ENCODE assay signal across 13 cellular contexts in genomic region chr20:58102744-58103516, GRCh38.
A peak's percentile ranks its signal among the peaks of the same experiment; 100 is the strongest.
DNase-seq lines count a peak whose midpoint lies in the region; ATAC-seq and TF ChIP-seq lines count a peak whose summit lies in the region.
"Had no signal": no experiment of that assay in that cellular context is flagged by ENCODE, and none has a peak within 500 bp of the region (broad histone marks: within the 10 kb centered on the region; RNA-seq: fewer than 3 reads in every experiment).

No MANE protein-coding gene starts in this region.

- no peak overlapping the region for H2AFZ ChIP-seq in PC-9

- no TSS peak for BruUV-seq in PC-9 (replicated peaks; lab: Mats Ljungman, UMichigan)

- H3K9me2 ChIP-seq in PC-9 (ENCODE audit: insufficient read depth) = no peaks in the 10 kb centered on the region

- H3K27me3 ChIP-seq in PC-9 (ENCODE audit: insufficient read depth, low read depth) = no peaks in the 10 kb centered on the region

- DNase-seq in activated CD4-positive, alpha-beta T cell treated with anti-CD3 and anti-CD28 coated beads for 36 hours = peak; percentile 69
- no peak for DNase-seq in activated CD4-positive, alpha-beta T cell treated with anti-CD3 and anti-CD28 coated beads, Interleukin-2, amount 50 U/mL, for 1 hour
- DNase-seq in PC-9 (peak; percentile 64 to 81), epithelial cell of esophagus (ENCODE audit: low read depth) (peak; percentile 62), NCI-H2196 (lab: John Stamatoyannopoulos, UW; ENCODE audit: unreplicated experiment) (no peak)
- DNase-seq in stimulated activated CD8-positive, alpha-beta memory T cell treated with anti-CD3 and anti-CD28 coated beads, Interleukin-2, amount 100 ng/mL, for 48 hours (ENCODE audit: low read depth in 2 of 2) = peak; percentile 27 to 40
- no peak for DNase-seq in central memory CD4-positive, alpha-beta T cell
- DNase-seq: ACHN, RPMI8226, spleen had no signal

- H3K9me3 Mint-ChIP-seq in activated CD4-positive, alpha-beta T cell treated with anti-CD3 and anti-CD28 coated beads for 36 hours (ENCODE audit: low read depth) = no peaks in the 10 kb centered on the region
- H3K9me3 Mint-ChIP-seq: activated naive CD4-positive, alpha-beta T cell treated with anti-CD3 and anti-CD28 coated beads, Interleukin-2, amount 50 U/mL, for 24 hours had no signal

- peak overlapping the region; percentile 52 for H3K4me2 ChIP-seq in PC-9
- H3K4me2 ChIP-seq: KMS-11 had no signal

- POLR2A ChIA-PET in activated CD4-positive, alpha-beta T cell treated with anti-CD3 and anti-CD28 coated beads for 36 hours (lab: Charles Lee) = no interaction called here
- POLR2A ChIA-PET in PC-9 (lab: Charles Lee; ENCODE audit: unreplicated experiment) = interaction anchor here (0.6 to 0.7 kb wide), 2 partner anchors 397 to 1440 kb away, joined by 4 to 5 read pairs; no protein-coding TSS in a partner anchor

- H3K79me2 ChIP-seq in PC-9 (ENCODE audit: low read depth) = no peaks in the 10 kb centered on the region

- H3K36me3 ChIP-seq in PC-9 (ENCODE audit: low read depth) = no peaks in the 10 kb centered on the region
- H3K36me3 ChIP-seq: spleen had no signal

- H3K4me3 ChIP-seq in PC-9 (no peak overlapping the region), epithelial cell of esophagus (ENCODE audit: low read length) (no peak overlapping the region)
- H3K4me3 ChIP-seq: spleen had no signal

- ATAC-seq in activated CD4-positive, alpha-beta T cell treated with anti-CD3 and anti-CD28 coated beads for 36 hours = peak; percentile 93
- no peak for ATAC-seq in HG03045 (IDR thresholded peaks at IDR 0.05; ENCODE audit: unreplicated experiment)

- CTCF ChIA-PET in activated CD4-positive, alpha-beta T cell treated with anti-CD3 and anti-CD28 coated beads for 36 hours (lab: Charles Lee) = interaction anchor here (0.5 to 0.7 kb wide), 2 partner anchors 9 to 478 kb away, joined by 3 to 5 read pairs; no protein-coding TSS in a partner anchor
- CTCF ChIA-PET in PC-9 (lab: Charles Lee) = interaction anchor here (0.7 to 1.8 kb wide), 4 partner anchors 15 to 480 kb away, joined by 3 to 9 read pairs (median 5); no protein-coding TSS in a partner anchor

- intact Hi-C loops in activated CD4-positive, alpha-beta T cell treated with anti-CD3 and anti-CD28 coated beads for 36 hours (cut with DNase I, micrococcal nuclease) = no loop called here
- intact Hi-C loops in PC-9 (cut with micrococcal nuclease; ENCODE audit: unreplicated experiment) = loop anchor here (1.0 to 2.0 kb wide), 4 partner anchors 9 to 410 kb away; no protein-coding TSS in a partner anchor

- H3K36me3 Mint-ChIP-seq in activated CD4-positive, alpha-beta T cell treated with anti-CD3 and anti-CD28 coated beads for 36 hours (ENCODE audit: low read depth) = no peaks in the 10 kb centered on the region
- H3K36me3 Mint-ChIP-seq: activated naive CD4-positive, alpha-beta T cell treated with anti-CD3 and anti-CD28 coated beads, Interleukin-2, amount 50 U/mL, for 24 hours had no signal

- H3K4me1 Mint-ChIP-seq in activated CD4-positive, alpha-beta T cell treated with anti-CD3 and anti-CD28 coated beads for 36 hours = peaks cover 4% of the 10 kb centered on the region
- H3K4me1 Mint-ChIP-seq: activated naive CD4-positive, alpha-beta T cell treated with anti-CD3 and anti-CD28 coated beads, Interleukin-2, amount 50 U/mL, for 24 hours had no signal

- TF ChIP-seq CTCF in PC-9 (conservative IDR thresholded peaks at IDR 0.05) (no peak), epithelial cell of esophagus (IDR thresholded peaks at IDR 0.05; ENCODE audit: insufficient read depth, low read depth, low read length, missing control alignments) (no peak)

- peaks cover 23% of the 10 kb centered on the region for H3K4me1 ChIP-seq in PC-9 (replicated peaks; ENCODE audit: insufficient read depth)
- H3K4me1 ChIP-seq: spleen had no signal

- H3K9me3 ChIP-seq in PC-9 (ENCODE audit: insufficient read depth, low read depth) = peaks cover 10% of the 10 kb centered on the region
- H3K9me3 ChIP-seq: spleen had no signal

- peak overlapping the region; percentile 38; the same call in 1 of the 2 replicates for H3K27ac ChIP-seq in PC-9
- H3K27ac ChIP-seq: KMS-11, spleen had no signal

- H4K20me1 ChIP-seq in PC-9 (ENCODE audit: insufficient read depth) = no peaks in the 10 kb centered on the region

- peaks cover 28% of the 10 kb centered on the region for H3F3A ChIP-seq in PC-9 (ENCODE audit: insufficient read depth, low read depth)

- H3K27ac Mint-ChIP-seq in activated CD4-positive, alpha-beta T cell treated with anti-CD3 and anti-CD28 coated beads for 36 hours = no peak overlapping the region
- H3K27ac Mint-ChIP-seq: activated naive CD4-positive, alpha-beta T cell treated with anti-CD3 and anti-CD28 coated beads, Interleukin-2, amount 50 U/mL, for 24 hours had no signal

- no peak overlapping the region for H3K4me3 Mint-ChIP-seq in activated CD4-positive, alpha-beta T cell treated with anti-CD3 and anti-CD28 coated beads for 36 hours
- H3K4me3 Mint-ChIP-seq: activated naive CD4-positive, alpha-beta T cell treated with anti-CD3 and anti-CD28 coated beads, Interleukin-2, amount 50 U/mL, for 24 hours had no signal

- peaks cover 26% of the 10 kb centered on the region for H3K27me3 Mint-ChIP-seq in activated CD4-positive, alpha-beta T cell treated with anti-CD3 and anti-CD28 coated beads for 36 hours

Comparison
In these comparisons a context has a peak if more than half of its experiments do, and no peak if none do; other contexts are left out.
1. DNase-seq: peak in activated CD4-positive, alpha-beta T cell treated with anti-CD3 and anti-CD28 coated beads for 36 hours (single experiment), PC-9 (2 of 2), epithelial cell of esophagus (single experiment) and stimulated activated CD8-positive, alpha-beta memory T cell treated with anti-CD3 and anti-CD28 coated beads, Interleukin-2, amount 100 ng/mL, for 48 hours (2 of 2); none in activated CD4-positive, alpha-beta T cell treated with anti-CD3 and anti-CD28 coated beads, Interleukin-2, amount 50 U/mL, for 1 hour (single experiment), NCI-H2196 (single experiment) and central memory CD4-positive, alpha-beta T cell (single experiment).